In the genomic region with DNA sequence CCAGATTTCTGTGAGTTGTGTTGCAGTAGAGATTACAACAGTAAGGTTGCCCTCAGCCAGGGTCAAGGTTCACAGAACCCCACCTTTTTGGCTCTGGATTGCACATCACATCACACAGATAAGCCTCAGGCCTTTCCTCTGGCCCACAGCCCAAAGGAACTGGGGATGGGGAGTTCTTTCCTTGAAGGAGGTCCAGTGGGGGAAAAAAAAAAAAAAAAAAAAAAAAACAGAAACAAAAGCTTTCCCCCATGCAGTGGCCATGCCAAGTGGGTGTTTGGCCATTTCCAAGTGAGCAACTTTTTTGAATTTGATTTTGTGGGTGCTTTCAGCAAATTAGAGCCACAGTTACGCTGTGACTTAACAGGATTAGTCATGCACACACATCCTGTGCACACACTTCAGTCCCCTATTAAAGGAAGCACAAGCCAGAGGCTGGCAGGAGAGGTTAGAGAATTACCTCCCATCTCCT, we compare ENCODE assay signal across 11 cellular contexts.
DNase-seq lines count a peak whose midpoint lies in the region; ATAC-seq and TF ChIP-seq lines count a peak whose summit lies in the region.
"Had no signal": no experiment of that assay in that cellular context is flagged by ENCODE, and none has a peak within 500 bp of the region (broad histone marks: within the 10 kb centered on the region; RNA-seq: fewer than 3 reads in every experiment).

No MANE protein-coding gene starts in this region.

- H3K27ac ChIP-seq in breast epithelium: no peak overlapping the region
- H3K27ac ChIP-seq: BLaER1 treated with 17β-estradiol and CSF1 and Interleukin-3, amounts not matched to agents 10 nM and 100 nM had no signal

- H3K9me3 ChIP-seq in breast epithelium: no peaks in the 10 kb centered on the region

- ATAC-seq in omental fat pad (ENCODE audit: low FRiP score): no peak
- no peak for ATAC-seq in natural killer cell

- H3K27me3 ChIP-seq in breast epithelium: no peaks in the 10 kb centered on the region
- H3K27me3 ChIP-seq: BLaER1 treated with 17β-estradiol and CSF1 and Interleukin-3, amounts not matched to agents 10 nM and 100 nM had no signal

- TF ChIP-seq CTCF in MCF 10A (IDR thresholded peaks at IDR 0.05; ENCODE audit: unreplicated experiment): no peak
- TF ChIP-seq CTCF in breast epithelium (IDR thresholded peaks at IDR 0.05): no peak
- TF ChIP-seq CTCF in type B pancreatic cell (conservative IDR thresholded peaks at IDR 0.05): no peak
- no peak for TF ChIP-seq CTCF in omental fat pad (IDR thresholded peaks at IDR 0.05)
- no peak for TF ChIP-seq CTCF in natural killer cell (IDR thresholded peaks at IDR 0.05)

- H3K4me1 Mint-ChIP-seq in MCF 10A (ENCODE audit: insufficient read depth, unreplicated experiment) (peaks cover 11% of the 10 kb centered on the region), type B pancreatic cell (ENCODE audit: unreplicated experiment) (peaks cover 26% of the 10 kb centered on the region), natural killer cell (no peaks in the 10 kb centered on the region)

- H3K27me3 Mint-ChIP-seq in MCF 10A (ENCODE audit: insufficient read depth, unreplicated experiment): no peaks in the 10 kb centered on the region
- H3K27me3 Mint-ChIP-seq in type B pancreatic cell: no peaks in the 10 kb centered on the region
- peaks cover 10 to 20% of the 10 kb centered on the region in 2 donors for H3K27me3 Mint-ChIP-seq in natural killer cell (ENCODE audit: low read depth in 2 of 2)

- H3K9me3 Mint-ChIP-seq in MCF 10A (ENCODE audit: unreplicated experiment) (no peaks in the 10 kb centered on the region), type B pancreatic cell (no peaks in the 10 kb centered on the region), natural killer cell (no peaks in the 10 kb centered on the region)

- POLR2A ChIA-PET in MCF 10A (lab: Yijun Ruan, JAX): interaction anchor here (0.6 to 1.3 kb wide), 4 partner anchors 9 to 967 kb away, joined by 3 to 4 read pairs (median 4); a partner anchor contains a TSS

- no peaks in the 10 kb centered on the region for H3K4me1 ChIP-seq in breast epithelium

- no peak overlapping the region for H3K27ac Mint-ChIP-seq in MCF 10A (ENCODE audit: low read depth, unreplicated experiment)
- no peak overlapping the region for H3K27ac Mint-ChIP-seq in type B pancreatic cell
- H3K27ac Mint-ChIP-seq in natural killer cell: no peak overlapping the region

- TF ChIP-seq POLR2A in breast epithelium (IDR thresholded peaks at IDR 0.05): no peak

- intact Hi-C loops in MCF 10A (cut with micrococcal nuclease): loop anchor here (10.0 kb wide), 1 partner anchor 75 kb away; a partner anchor contains a TSS
- intact Hi-C loops in breast epithelium (cut with DNase I; ENCODE audit: low total_unique reads): no loop called here
- intact Hi-C loops in natural killer cell (cut with micrococcal nuclease): no loop called here

- no peak overlapping the region for H3K4me3 ChIP-seq in breast epithelium
- H3K4me3 ChIP-seq: BLaER1 treated with 17β-estradiol and CSF1 and Interleukin-3, amounts not matched to agents 10 nM and 100 nM had no signal

- no peaks in the 10 kb centered on the region for H3K36me3 ChIP-seq in breast epithelium
- H3K36me3 ChIP-seq: BLaER1 treated with 17β-estradiol and CSF1 and Interleukin-3, amounts not matched to agents 10 nM and 100 nM had no signal

- DNase-seq in MCF 10A (ENCODE audit: unreplicated experiment) (peak; percentile 70), breast epithelium (ENCODE audit: low spot score in 2 of 2) (no peak), NCI-H1092 (lab: John Stamatoyannopoulos, UW) (peak; percentile 5), dermis blood vessel endothelial cell (peak; percentile 56), type B pancreatic cell (ENCODE audit: extremely low spot score, unreplicated experiment) (peak; percentile 22), omental fat pad (ENCODE audit: low spot score) (no peak), NCI-H446 (lab: John Stamatoyannopoulos, UW) (no peak), natural killer cell (no peak)
- DNase-seq: activated T-cell treated with anti-CD3 and anti-CD28 coated beads for 4 hours, SHP77 treated with DMSO at 0.1 percent for 48 hours had no signal

- H3K36me3 Mint-ChIP-seq in MCF 10A (ENCODE audit: insufficient read depth, unreplicated experiment): no peaks in the 10 kb centered on the region
- H3K36me3 Mint-ChIP-seq in type B pancreatic cell: no peaks in the 10 kb centered on the region
- H3K36me3 Mint-ChIP-seq in natural killer cell: no peaks in the 10 kb centered on the region

- BruUV-seq in MCF 10A (replicated peaks; lab: Mats Ljungman, UMichigan): no TSS peak

- H3K4me3 Mint-ChIP-seq in MCF 10A (ENCODE audit: unreplicated experiment) (no peak overlapping the region), type B pancreatic cell (no peak overlapping the region), natural killer cell (no peak overlapping the region)

- CTCF ChIA-PET in MCF 10A (lab: Yijun Ruan, JAX): no interaction called here

Comparison
In these comparisons a context has a peak if more than half of its experiments do, and no peak if none do; other contexts are left out.
1. DNase-seq: peak in MCF 10A (single experiment), NCI-H1092 (single experiment), dermis blood vessel endothelial cell (single experiment) and type B pancreatic cell (single experiment); none in breast epithelium (0 of 2), omental fat pad (single experiment), NCI-H446 (0 of 2) and natural killer cell (single experiment).